In genomic region chr12:98745578-98746391, GRCh38 we compare ENCODE assay signal across 7 cellular contexts.
DNase-seq lines count a peak whose midpoint lies in the region; ATAC-seq, FAIRE-seq and TF ChIP-seq lines count a peak whose summit lies in the region.

No MANE protein-coding gene starts in this region.

- no peak overlapping the region for H2AFZ ChIP-seq in K562 (ENCODE audit: low read depth, low read length)

- H3K4me1 Mint-ChIP-seq in stimulated activated naive CD8-positive, alpha-beta T cell treated with anti-CD3 and anti-CD28 coated beads, Interleukin-15, Interleukin-2, amounts not matched to agents 100 ng/mL and 50 ng/mL, for 24 hours (ENCODE audit: low read depth), result peaks cover 29% of the 10 kb centered on the region

- H3K36me3 ChIP-seq in HUES6 (ENCODE audit: control insufficient read depth, insufficient read depth, low read length) (no peaks in the 10 kb centered on the region), K562 (ENCODE audit: control insufficient read depth, insufficient read depth, low read length) (no peaks in the 10 kb centered on the region)

- H4K20me1 ChIP-seq in K562 (replicated peaks; ENCODE audit: control insufficient read depth, insufficient read depth, low read length), result no peaks in the 10 kb centered on the region

- no peaks in the 10 kb centered on the region for H3K79me2 ChIP-seq in K562 (ENCODE audit: control insufficient read depth, insufficient read depth, low read length)

- 71% methylated on average over 43 of the region's 54 CpGs for WGBS in K562 (ENCODE audit: insufficient coverage, low coverage, missing lambda C conversion rate)

- peak overlapping the region; percentile 64 for H3K4me3 Mint-ChIP-seq in stimulated activated naive CD8-positive, alpha-beta T cell treated with anti-CD3 and anti-CD28 coated beads, Interleukin-15, Interleukin-2, amounts not matched to agents 100 ng/mL and 50 ng/mL, for 24 hours

- no peaks in the 10 kb centered on the region for H3K9me3 ChIP-seq in HUES6 (ENCODE audit: control insufficient read depth, insufficient read depth, low read depth, low read length)
- H3K9me3 ChIP-seq in K562 (replicated peaks; ENCODE audit: control insufficient read depth, insufficient read depth, low read depth, low read length), result no peaks in the 10 kb centered on the region

- POLR2A ChIA-PET in K562 (lab: Yijun Ruan, JAX), result no interaction called here

- DNase-seq in K562 (ENCODE audit: extremely low read depth in 1 of 4, low spot score in 3 of 4), result no peak
- DNase-seq in left lobe of liver (ENCODE audit: low spot score), result no peak
- DNase-seq in NCI-H2081 (lab: John Stamatoyannopoulos, UW), result no peak

- H3K27ac Mint-ChIP-seq in stimulated activated naive CD8-positive, alpha-beta T cell treated with anti-CD3 and anti-CD28 coated beads, Interleukin-15, Interleukin-2, amounts not matched to agents 100 ng/mL and 50 ng/mL, for 24 hours, result peak overlapping the region; percentile 54

- no peak for TF ChIP-seq CTCF in K562 (IDR thresholded peaks at IDR 0.05 in 2 of 3, conservative IDR thresholded peaks at IDR 0.05 in 1 of 3; ENCODE audit: insufficient read depth in 2 of 3, low read depth in 1 of 3, low read length in 3 of 3)

- CTCF ChIA-PET in K562 (lab: Yijun Ruan, JAX; ENCODE audit: low intra/inter-chr PET ratio), result no interaction called here

- FAIRE-seq in K562 (lab: Jason Lieb, UNC), result no peak

- no peaks in the 10 kb centered on the region for H3K36me3 Mint-ChIP-seq in stimulated activated naive CD8-positive, alpha-beta T cell treated with anti-CD3 and anti-CD28 coated beads, Interleukin-15, Interleukin-2, amounts not matched to agents 100 ng/mL and 50 ng/mL, for 24 hours (ENCODE audit: low read depth)

- H3K4me3 ChIP-seq in HUES6 (ENCODE audit: low read depth, low read length) (peak overlapping the region; percentile 59), K562 (no peak overlapping the region)

- H3K9ac ChIP-seq in HUES6 (ENCODE audit: low read length), result peak overlapping the region; percentile 52
- H3K9ac ChIP-seq in K562 (ENCODE audit: insufficient read depth in 1 of 2, low read depth in 2 of 2, low read length in 2 of 2), result no peak overlapping the region

- TF ChIP-seq EP300 in K562 (IDR thresholded peaks at IDR 0.05; ENCODE audit: low read length), result no peak

- TF ChIP-seq RAD21 in K562 (CRISPR knock-in tag; conservative IDR thresholded peaks at IDR 0.05 in 1 of 2, IDR thresholded peaks at IDR 0.05 in 1 of 2), result no peak

- no peak overlapping the region for H3K4me2 ChIP-seq in K562 (ENCODE audit: insufficient read depth, low read length)

- in situ Hi-C loops in K562 (cut with MboI), result loop anchor here (10.0 kb wide), 1 partner anchor 181 kb away; no protein-coding TSS in a partner anchor

- TF ChIP-seq POLR2A in K562 (conservative IDR thresholded peaks at IDR 0.05), result no peak

- H3K9me3 Mint-ChIP-seq in stimulated activated naive CD8-positive, alpha-beta T cell treated with anti-CD3 and anti-CD28 coated beads, Interleukin-15, Interleukin-2, amounts not matched to agents 100 ng/mL and 50 ng/mL, for 24 hours, result no peaks in the 10 kb centered on the region

- BruUV-seq in K562 (replicated peaks; lab: Mats Ljungman, UMichigan), result no TSS peak

- peaks cover 39% of the 10 kb centered on the region for H3K27me3 Mint-ChIP-seq in stimulated activated naive CD8-positive, alpha-beta T cell treated with anti-CD3 and anti-CD28 coated beads, Interleukin-15, Interleukin-2, amounts not matched to agents 100 ng/mL and 50 ng/mL, for 24 hours

- ATAC-seq in GM18873 (IDR thresholded peaks at IDR 0.05; ENCODE audit: low FRiP score, unreplicated experiment), result peak; percentile 42
- no peak for ATAC-seq in K562
- ATAC-seq in left lobe of liver, result peak; percentile 65
- no peak for ATAC-seq in HG03095 (IDR thresholded peaks at IDR 0.05; ENCODE audit: unreplicated experiment)

- intact Hi-C loops in K562 (cut with micrococcal nuclease), result loop anchor here (10.0 kb wide), 1 partner anchor 331 kb away; no protein-coding TSS in a partner anchor

- H3K27ac ChIP-seq in HUES6 (ENCODE audit: low read depth, low read length) (no peak overlapping the region), K562 (ENCODE audit: extremely low read depth, low read depth, low read length) (no peak overlapping the region)

- H3K4me1 ChIP-seq in HUES6 (ENCODE audit: control insufficient read depth, insufficient read depth, low read length), result peaks cover 24% of the 10 kb centered on the region
- peaks cover under 1 to 4% of the 10 kb centered on the region in 2 experiments; a peak in 4 of 5 replicates for H3K4me1 ChIP-seq in K562 (replicated peaks in 1 of 2; ENCODE audit: control insufficient read depth in 2 of 2, insufficient read depth in 2 of 2, low read length in 2 of 2)

- H3K27me3 ChIP-seq in HUES6 (ENCODE audit: control insufficient read depth, insufficient read depth, low read length) (peaks cover 24% of the 10 kb centered on the region), K562 (ENCODE audit: control insufficient read depth in 2 of 2, insufficient read depth in 2 of 2, low read length in 2 of 2) (peaks cover 7 to 26% of the 10 kb centered on the region in 2 experiments; a peak in 3 of 5 replicates)

- no peaks in the 10 kb centered on the region for H3K9me1 ChIP-seq in K562 (ENCODE audit: control insufficient read depth, insufficient read depth, low read length)

TF ChIP-seq in K562, 482 proteins besides CTCF, POLR2A, EP300 and RAD21:
- TF ChIP-seq ZNF77 (CRISPR knock-in tag; IDR thresholded peaks at IDR 0.05), result no peak
- TF ChIP-seq ZFP36 (IDR thresholded peaks at IDR 0.05; ENCODE audit: low read depth, low read length, partially characterized antibody), result peak; percentile 28
- 0 out of 2 replicates have a peak, but pooled peaks have one; percentile 45 for TF ChIP-seq ZBTB33 (CRISPR knock-in tag; IDR thresholded peaks at IDR 0.05)

Comparison
In these comparisons a context has a peak if more than half of its experiments do, and no peak if none do; other contexts are left out.
1. ATAC-seq: peak in GM18873 (single experiment) and left lobe of liver (single experiment); none in K562 (single experiment) and HG03095 (single experiment).